ENCODE assay signal across 9 cellular contexts in genomic region chr11:4610258-4610935, GRCh38. TPM values are rescaled to one million over a fixed set of nuclear protein-coding genes. Genes with fewer than 3 reads are reported as not detected.
A peak's percentile ranks its signal among the peaks of the same experiment; 100 is the strongest.
DNase-seq lines count a peak whose midpoint lies in the region; ATAC-seq and TF ChIP-seq lines count a peak whose summit lies in the region.
"Had no signal": no experiment of that assay in that cellular context is flagged by ENCODE, and none has a peak within 500 bp of the region (broad histone marks: within the 10 kb centered on the region; RNA-seq: fewer than 3 reads in every experiment).

No MANE protein-coding gene starts in this region.

- H3K36me3 ChIP-seq in PC-9 (ENCODE audit: low read depth), result no peaks in the 10 kb centered on the region

- POLR2A ChIA-PET in PC-9 (lab: Charles Lee; ENCODE audit: unreplicated experiment), result no interaction called here

- no peaks in the 10 kb centered on the region for H3K9me3 Mint-ChIP-seq in memory B cell

- peak overlapping the region; percentile 64 for H3K4me3 Mint-ChIP-seq in memory B cell

- H3K4me3 ChIP-seq in GM12864 (ENCODE audit: low read depth, low read length) (no peak overlapping the region; the same call in 1 of the 2 replicates), PC-9 (no peak overlapping the region)

- H3K27ac ChIP-seq in PC-9, result no peak overlapping the region

- ATAC-seq in memory B cell (ENCODE audit: low read depth), result no peak

- CTCF ChIA-PET in PC-9 (lab: Charles Lee), result no interaction called here

- H3K4me1 ChIP-seq in PC-9 (replicated peaks; ENCODE audit: insufficient read depth), result 0 out of 2 replicates have a peak, but pooled peaks cover 4% of the 10 kb centered on the region

- H2AFZ ChIP-seq in PC-9, result peak overlapping the region; percentile 72

- no peaks in the 10 kb centered on the region for H4K20me1 ChIP-seq in PC-9 (ENCODE audit: insufficient read depth)

- H3K4me1 Mint-ChIP-seq in memory B cell, result peaks cover 21% of the 10 kb centered on the region

- H3K9me2 ChIP-seq in PC-9 (ENCODE audit: insufficient read depth), result no peaks in the 10 kb centered on the region

- no peaks in the 10 kb centered on the region for H3K79me2 ChIP-seq in PC-9 (ENCODE audit: low read depth)

- DNase-seq in GM12864 (ENCODE audit: low read depth) (peak; percentile 15), PC-9 (no peak), memory B cell (ENCODE audit: low spot score in 2 of 2) (no peak), HuH-7.5 (ENCODE audit: low spot score) (no peak), iPS-NIHi7 (ENCODE audit: extremely low spot score) (no peak), NCI-H1694 (lab: John Stamatoyannopoulos, UW) (no peak)
- DNase-seq: activated gamma-delta T cell treated with Interleukin-2 at 50 U/mL for 16 hours; NK-92 treated with Interleukin-12 subunit alpha and Interleukin-12 subunit beta, amount 100 ng/mL, for 24 hours; stimulated activated CD4-positive, alpha-beta T cell treated with anti-CD3 and anti-CD28 coated beads, Interleukin-2, amount 100 ng/mL, for 48 hours had no signal

- no peak for TF ChIP-seq CTCF in GM12864 (IDR thresholded peaks at IDR 0.05; ENCODE audit: low read depth, low read length, missing control alignments)
- no peak for TF ChIP-seq CTCF in PC-9 (conservative IDR thresholded peaks at IDR 0.05)

- H3K4me2 ChIP-seq in PC-9, result peak overlapping the region; percentile 54

- H3K36me3 Mint-ChIP-seq in memory B cell, result no peaks in the 10 kb centered on the region

- no TSS peak for BruUV-seq in PC-9 (replicated peaks; lab: Mats Ljungman, UMichigan)

- H3K27me3 Mint-ChIP-seq in memory B cell, result no peaks in the 10 kb centered on the region

- no peaks in the 10 kb centered on the region for H3K9me3 ChIP-seq in PC-9 (ENCODE audit: insufficient read depth, low read depth)

- peak overlapping the region; percentile 94 for H3K27ac Mint-ChIP-seq in memory B cell

- intact Hi-C loops in PC-9 (cut with micrococcal nuclease; ENCODE audit: unreplicated experiment), result no loop called here

- peaks cover 3% of the 10 kb centered on the region; the same call in 1 of the 2 replicates for H3K27me3 ChIP-seq in PC-9 (ENCODE audit: insufficient read depth, low read depth)

- H3F3A ChIP-seq in PC-9 (ENCODE audit: insufficient read depth, low read depth), result no peaks in the 10 kb centered on the region

RNA-seq across cellular contexts. Expression of gene TRIM68, which starts 2.4 kb away (rescaled TPM):
- 4.6 and 6.5 TPM in 2 replicates for total RNA-seq in PC-9 (2021)

RNA-seq across cellular contexts. Expression of gene OR52I1, which starts 16.6 kb away (rescaled TPM):
- 0.15 TPM in 1 of 2 replicates, not detected in the other for total RNA-seq in PC-9 (2021)

RNA-seq across cellular contexts. Expression of gene OR51D1, which starts 26.9 kb away (rescaled TPM):
- not detected in 2 replicates for total RNA-seq in PC-9 (2021)

RNA-seq across cellular contexts. Expression of gene OR52I2, which starts 28.9 kb away (rescaled TPM):
- not detected in 2 replicates for total RNA-seq in PC-9 (2021)

RNA-seq across cellular contexts. Expression of gene OR51E1, which starts 33.4 kb away (rescaled TPM):
- total RNA-seq in PC-9 (2021), result not detected in 2 replicates
